ENCODE assay signal across 16 cellular contexts in genomic region chr12:2101359-2101758, GRCh38. TPM values are rescaled to one million over a fixed set of nuclear protein-coding genes. Genes with fewer than 3 reads are reported as not detected.
DNase-seq lines count a peak whose midpoint lies in the region; ATAC-seq, FAIRE-seq and TF ChIP-seq lines count a peak whose summit lies in the region.
"Had no signal": no experiment of that assay in that cellular context is flagged by ENCODE, and none has a peak within 500 bp of the region (broad histone marks: within the 10 kb centered on the region; RNA-seq: fewer than 3 reads in every experiment).

No MANE protein-coding gene starts in this region.

- peak overlapping the region; percentile 22 for H4K5ac ChIP-seq in H1 (ENCODE audit: insufficient read length, low read depth, low read length)

- no peak overlapping the region for H3K9ac ChIP-seq in H1 (replicated peaks in 1 of 4; ENCODE audit: extremely low read depth in 1 of 4, low read depth in 3 of 4, low read length in 3 of 4)

- no peak for FAIRE-seq in H1 (lab: Jason Lieb, UNC)
- FAIRE-seq: GM12892 had no signal

- no peak overlapping the region for H2BK15ac ChIP-seq in H1 (ENCODE audit: low read length)

- no peaks in the 10 kb centered on the region for H3K23me2 ChIP-seq in H1 (ENCODE audit: low read depth, low read length)

- no peak for TF ChIP-seq EP300 in H1 (IDR thresholded peaks at IDR 0.05; ENCODE audit: borderline replicate concordance in 1 of 2, low read depth in 2 of 2, low read length in 2 of 2)

- H3K4ac ChIP-seq in H1 (replicated peaks; ENCODE audit: insufficient read length, low read depth, low read length): no peak overlapping the region

- no peak for TF ChIP-seq RAD21 in H1 (IDR thresholded peaks at IDR 0.05 in 1 of 2, conservative IDR thresholded peaks at IDR 0.05 in 1 of 2; ENCODE audit: low read depth in 2 of 2, low read length in 2 of 2)

- POLR2A ChIA-PET in H1 (lab: Charles Lee; ENCODE audit: partially characterized antibody): interaction anchor here (1.0 kb wide), 1 partner anchor 9 kb away, joined by 3 read pairs; no protein-coding TSS in a partner anchor
- POLR2A ChIA-PET in HEK293T (lab: Yijun Ruan, JAX): no interaction called here

- H2BK5ac ChIP-seq in H1 (ENCODE audit: low read depth, low read length): no peak overlapping the region; the same call in 1 of the 2 replicates

- TF ChIP-seq POLR2A in H1 (IDR thresholded peaks at IDR 0.05; ENCODE audit: control extremely low read depth in 1 of 2, low read depth in 2 of 2, low read length in 2 of 2): no peak

- no peak overlapping the region for H3K4me2 ChIP-seq in H1 (ENCODE audit: insufficient read depth in 1 of 2, low read depth in 2 of 2, low read length in 2 of 2)
- H3K4me2 ChIP-seq: PC-9 had no signal

- H3K18ac ChIP-seq in H1 (ENCODE audit: extremely low read depth, low read length): no peak overlapping the region

- ATAC-seq in left cardiac atrium (peak; percentile 8 to 19), sciatic nerve (no peak), aorta (ENCODE audit: low FRiP score) (peak; percentile 19)

- peak overlapping the region; percentile 3; the same call in 1 of the 2 replicates for H4K8ac ChIP-seq in H1 (ENCODE audit: extremely low read depth, insufficient read depth, low read length)

- no peak overlapping the region for H4K91ac ChIP-seq in H1 (replicated peaks; ENCODE audit: insufficient read length, low read length)

- peaks cover 0 to 2% of the 10 kb centered on the region in 2 experiments for H4K20me1 ChIP-seq in H1 (replicated peaks in 1 of 2; ENCODE audit: control insufficient read depth in 1 of 2, insufficient read depth in 2 of 2, low read length in 2 of 2)

- no peaks in the 10 kb centered on the region for H3K79me1 ChIP-seq in H1 (ENCODE audit: low read depth, low read length)

- H3K27ac ChIP-seq in H1 (ENCODE audit: low read depth, low read length): no peak overlapping the region
- H3K27ac ChIP-seq in aorta (ENCODE audit: low read depth in 1 of 2, low read length in 2 of 2): no peak overlapping the region
- H3K27ac ChIP-seq: PC-9 had no signal

- intact Hi-C loops in left cardiac atrium (cut with DNase I) (no loop called here), sciatic nerve (cut with DNase I) (no loop called here), aorta (cut with DNase I) (no loop called here)

- no peak overlapping the region for H3K23ac ChIP-seq in H1 (ENCODE audit: insufficient read length)

- H3K79me2 ChIP-seq in H1 (ENCODE audit: control insufficient read depth in 1 of 2, insufficient read depth in 2 of 2, low read length in 2 of 2): no peaks in the 10 kb centered on the region

- no peak overlapping the region for H2BK12ac ChIP-seq in H1 (ENCODE audit: low read depth, low read length)

- H3K56ac ChIP-seq in H1 (replicated peaks; ENCODE audit: insufficient read length, low read depth, low read length): no peak overlapping the region

- no peak overlapping the region for H2BK20ac ChIP-seq in H1 (ENCODE audit: low read length)

- H3K27me3 ChIP-seq in H1 (replicated peaks in 1 of 4; ENCODE audit: control insufficient read depth in 3 of 4, extremely low read depth in 1 of 4, insufficient read depth in 3 of 4, low read length in 3 of 4) (no peaks in the 10 kb centered on the region), aorta (ENCODE audit: control insufficient read depth in 1 of 2, insufficient read depth in 2 of 2, low read length in 1 of 2) (no peaks in the 10 kb centered on the region)

- no peak overlapping the region for H2AFZ ChIP-seq in H1 (ENCODE audit: low read length)
- H2AFZ ChIP-seq: PC-9 had no signal

- H3K36me3 ChIP-seq in H1 (ENCODE audit: control insufficient read depth in 2 of 4, insufficient read depth in 4 of 4, low read length in 3 of 4): no peaks in the 10 kb centered on the region
- no peaks in the 10 kb centered on the region for H3K36me3 ChIP-seq in aorta (ENCODE audit: control insufficient read depth in 1 of 2, insufficient read depth in 2 of 2, low read length in 1 of 2)

- no peak for TF ChIP-seq CTCF in H1 (IDR thresholded peaks at IDR 0.05; ENCODE audit: control extremely low read depth in 1 of 3, insufficient read depth in 1 of 3, low read depth in 1 of 3, low read length in 3 of 3)

- H3K4me1 ChIP-seq in H1 (replicated peaks in 1 of 4; ENCODE audit: control insufficient read depth in 3 of 4, insufficient read depth in 4 of 4, low read length in 3 of 4) (no peaks in the 10 kb centered on the region; a peak in 1 of 7 replicates), aorta (ENCODE audit: control insufficient read depth in 1 of 2, insufficient read depth in 2 of 2, low read length in 2 of 2) (no peaks in the 10 kb centered on the region)

- H2AK5ac ChIP-seq in H1 (ENCODE audit: low read depth, low read length): no peak overlapping the region

- H3K14ac ChIP-seq in H1 (ENCODE audit: insufficient read length): no peak overlapping the region

- DNase-seq in H1 (ENCODE audit: low read depth in 1 of 2, low spot score in 2 of 2): no peak
- DNase-seq in left cardiac atrium: no peak
- DNase-seq in sciatic nerve (ENCODE audit: low spot score): peak; percentile 40
- no peak for DNase-seq in aorta
- DNase-seq in NCI-H187 treated with DMSO at 0.1 percent for 48 hours (lab: John Stamatoyannopoulos, UW): no peak
- no peak for DNase-seq in NCI-H2171 treated with DMSO at 0.1 percent for 48 hours (lab: John Stamatoyannopoulos, UW)
- DNase-seq in HEK293T (ENCODE audit: extremely low spot score): no peak
- DNase-seq: Caco-2; CD4-positive, CD25-positive, alpha-beta regulatory T cell; DMS153; Kasumi-1; NCI-H1105 treated with DMSO at 0.1 percent for 48 hours; NCI-H1694 treated with DMSO at 0.1 percent for 48 hours; NCI-H69; PC-9 had no signal

- no peak overlapping the region for H2BK120ac ChIP-seq in H1 (replicated peaks; ENCODE audit: low read depth, low read length)

- 0 out of 4 replicates have a peak, but pooled peaks cover 0 to 3% of the 10 kb centered on the region in 2 experiments for H3K9me3 ChIP-seq in H1 (ENCODE audit: insufficient read depth in 2 of 2, low read depth in 1 of 2, low read length in 1 of 2)
- no peaks in the 10 kb centered on the region for H3K9me3 ChIP-seq in aorta (ENCODE audit: control insufficient read depth, low read length)
- H3K9me3 ChIP-seq: Caco-2 had no signal

- CTCF ChIA-PET in H1 (lab: Charles Lee; ENCODE audit: partially characterized antibody): interaction anchor here (0.6 to 2.0 kb wide), 4 partner anchors 11 to 190 kb away, joined by 3 to 4 read pairs (median 4); no protein-coding TSS in a partner anchor
- CTCF ChIA-PET in HEK293T (lab: Yijun Ruan, JAX): no interaction called here

- WGBS in H1 (ENCODE audit: extremely low coverage in 1 of 2, insufficient coverage in 1 of 2, insufficient read length in 1 of 2, insufficient replicate concordance in 2 of 2, low coverage in 1 of 2, low lambda C conversion rate in 2 of 2, missing lambda C conversion rate in 1 of 2), 2 experiments: 91% methylated on average over 16 of the region's 16 CpGs; no CpG with 5 or more reads in 1 of the 2 experiments
- 80% methylated on average over 16 of the region's 16 CpGs for WGBS in aorta, 2 donors

- no peak overlapping the region for H3K4me3 ChIP-seq in H1 (ENCODE audit: extremely low read depth in 1 of 4, insufficient read depth in 2 of 4, low read depth in 3 of 4, low read length in 4 of 4)
- H3K4me3 ChIP-seq in aorta (ENCODE audit: low read length in 2 of 2): no peak overlapping the region
- H3K4me3 ChIP-seq: PC-9 had no signal

TF ChIP-seq in H1, 55 proteins besides CTCF, POLR2A, EP300 and RAD21 (continues in another document):
- TF ChIP-seq ZNF274 (IDR thresholded peaks at IDR 0.05; ENCODE audit: borderline replicate concordance, extremely low read depth, low read length) (no peak), SIN3A (conservative IDR thresholded peaks at IDR 0.05 in 1 of 2, IDR thresholded peaks at IDR 0.05 in 1 of 2; ENCODE audit: low read depth in 1 of 2, low read length in 2 of 2) (no peak), SRF (IDR thresholded peaks at IDR 0.05; ENCODE audit: low read depth, low read length) (no peak), KDM5A (IDR thresholded peaks at IDR 0.05; ENCODE audit: low read length) (no peak), CREB1 (IDR thresholded peaks at IDR 0.05) (no peak), POLR2AphosphoS5 (IDR thresholded peaks at IDR 0.05; ENCODE audit: low read depth, low read length) (no peak), TAF1 (IDR thresholded peaks at IDR 0.05; ENCODE audit: low read depth, low read length) (no peak), ASH2L (IDR thresholded peaks at IDR 0.05; ENCODE audit: low read length) (no peak), TAF7 (optimal IDR thresholded peaks at IDR 0.05; ENCODE audit: borderline replicate concordance, low read depth, low read length) (no peak)

TF ChIP-seq in HEK293T, 16 proteins besides CTCF, POLR2A, EP300 and RAD21 (continues in another document):
- TF ChIP-seq TARDBP (IDR thresholded peaks at IDR 0.05) (no peak), ELF4 (IDR thresholded peaks at IDR 0.05) (no peak), CTBP1 (IDR thresholded peaks at IDR 0.05; ENCODE audit: borderline replicate concordance) (no peak), HDGF (IDR thresholded peaks at IDR 0.05; ENCODE audit: borderline replicate concordance) (no peak), L3MBTL2 (conservative IDR thresholded peaks at IDR 0.05) (no peak), FOXM1 (IDR thresholded peaks at IDR 0.05; ENCODE audit: borderline replicate concordance) (no peak), NFRKB (IDR thresholded peaks at IDR 0.05) (no peak), ZNF384 (IDR thresholded peaks at IDR 0.05) (no peak), FOXK2 (IDR thresholded peaks at IDR 0.05) (no peak), SP1 (IDR thresholded peaks at IDR 0.05) (no peak)

RNA-seq across cellular contexts. Expression of gene CACNA1C, which starts 48.6 kb away (rescaled TPM):
- 1.3 and 1.9 TPM in 2 replicates for total RNA-seq in H1 (2021; fragmentation: NEBNext Ultra II Directional; extraction: Animal tissue kit (Norgen Biotek cat#: 25700))
- 0.97 and 1.3 TPM in 2 replicates for polyA plus RNA-seq in H1 (2011; rRNA removed)
- polyA plus RNA-seq in H1 (2011; cell fraction: cytosol; rRNA removed): 0.88 TPM
- polyA plus RNA-seq in H1 (2011; cell fraction: nucleus; rRNA removed): 5.2 TPM
- 0.82 to 1.8 TPM (median 1.4 TPM) in 4 replicates for polyA plus RNA-seq in H1 (2012, experiment 1 of 2)
- polyA plus RNA-seq in H1 (2012, experiment 2 of 2): 0.55 TPM
- 1.4 TPM for polyA plus RNA-seq in H1 (2013, experiment 1 of 2)
- 1.2 TPM for polyA plus RNA-seq in H1 (2013, experiment 2 of 2)
- 3.5 and 4.4 TPM in 2 replicates for polyA minus RNA-seq in H1 (2011; rRNA and poly(A)+ RNA removed)
- polyA minus RNA-seq in H1 (2011; cell fraction: cytosol; rRNA and poly(A)+ RNA removed): 1.8 TPM
- 6.9 TPM for polyA minus RNA-seq in H1 (2011; cell fraction: nucleus; rRNA and poly(A)+ RNA removed)
- total RNA-seq in left cardiac atrium: 100 to 1,000 TPM in 1 of 2 donors, 10 to 100 TPM in 1; 99.2 to 127 TPM
- 9.0 TPM for total RNA-seq in sciatic nerve
- 100 to 1,000 TPM in 1 of 2 donors, 10 to 100 TPM in 1; 70.4 to 114 TPM for total RNA-seq in aorta
- 10 to 100 TPM in 1 of 2 donors, 1 to 10 TPM in 1; 4.3 to 22.1 TPM for polyA plus RNA-seq in aorta
- total RNA-seq: Caco-2, PC-9 had no signal
